In genomic region chr17:9238340-9239259, GRCh38 we compare ENCODE assay signal across 12 cellular contexts.
A peak's percentile ranks its signal among the peaks of the same experiment; 100 is the strongest.
DNase-seq lines count a peak whose midpoint lies in the region; ATAC-seq, FAIRE-seq and TF ChIP-seq lines count a peak whose summit lies in the region.
"Had no signal": no experiment of that assay in that cellular context is flagged by ENCODE, and none has a peak within 500 bp of the region (broad histone marks: within the 10 kb centered on the region; RNA-seq: fewer than 3 reads in every experiment).

No MANE protein-coding gene starts in this region.

- H3K9me3 Mint-ChIP-seq in activated B cell treated with CpG ODN at 0.5 μM for 24 hours: no peaks in the 10 kb centered on the region

- H3K4me1 ChIP-seq in right atrium auricular region (peaks cover 0 to 62% of the 10 kb centered on the region in 2 donors), upper lobe of left lung (peaks cover 16 to 24% (median 21%) of the 10 kb centered on the region in 4 donors)

- peaks cover 2% of the 10 kb centered on the region for H3K27me3 Mint-ChIP-seq in activated B cell treated with CpG ODN at 0.5 μM for 24 hours

- H3K9me3 ChIP-seq in right atrium auricular region (no peaks in the 10 kb centered on the region), upper lobe of left lung (no peaks in the 10 kb centered on the region)

- H3K4me3 ChIP-seq in right atrium auricular region (no peak overlapping the region), skin epidermis (peak overlapping the region in 1 of 7 experiments; percentile 20), upper lobe of left lung (peak overlapping the region in 1 of 4 donors; percentile 55)

- CTCF ChIA-PET in activated B cell treated with CpG ODN at 0.5 μM for 24 hours (lab: Charles Lee): no interaction called here

- DNase-seq in GM19239 (ENCODE audit: insufficient read length, low spot score) (no peak), activated B cell treated with CpG ODN at 0.5 μM for 24 hours (no peak), right atrium auricular region (ENCODE audit: low spot score) (no peak), NCI-H524 (lab: John Stamatoyannopoulos, UW) (no peak), upper lobe of left lung (no peak)
- no peak for DNase-seq in stimulated activated naive CD4-positive, alpha-beta T cell treated with Interleukin-2 at 50 U/mL for 16 hours (lab: John Stamatoyannopoulos, UW)
- DNase-seq: activated effector memory CD4-positive, alpha-beta T cell treated with anti-CD3 and anti-CD28 coated beads, Interleukin-2, amount 50 U/mL, for 16 hours; DND-41; T1000 had no signal

- peak overlapping the region; percentile 82 for H3K4me3 Mint-ChIP-seq in activated B cell treated with CpG ODN at 0.5 μM for 24 hours

- ATAC-seq in activated B cell treated with CpG ODN at 0.5 μM for 24 hours (ENCODE audit: low read depth): no peak
- ATAC-seq in HG02610 (IDR thresholded peaks at IDR 0.05; ENCODE audit: unreplicated experiment): no peak
- no peak for ATAC-seq in upper lobe of left lung (ENCODE audit: low FRiP score in 2 of 2)

- WGBS in upper lobe of left lung, 2 donors: 86 to 90% methylated on average over 11 to 13 of the region's 13 CpGs

- no peaks in the 10 kb centered on the region for H3K36me3 Mint-ChIP-seq in activated B cell treated with CpG ODN at 0.5 μM for 24 hours (ENCODE audit: low read depth)

- no peaks in the 10 kb centered on the region for H3K36me3 ChIP-seq in right atrium auricular region
- no peaks in the 10 kb centered on the region for H3K36me3 ChIP-seq in upper lobe of left lung

- POLR2A ChIA-PET in activated B cell treated with CpG ODN at 0.5 μM for 24 hours (lab: Charles Lee): no interaction called here

- TF ChIP-seq EP300 in upper lobe of left lung (IDR thresholded peaks at IDR 0.05): no peak

- TF ChIP-seq CTCF in activated B cell treated with CpG ODN at 0.5 μM for 24 hours (IDR thresholded peaks at IDR 0.05) (no peak), right atrium auricular region (IDR thresholded peaks at IDR 0.05) (no peak), upper lobe of left lung (IDR thresholded peaks at IDR 0.05) (no peak)

- H3K27ac ChIP-seq in right atrium auricular region (peak overlapping the region; percentile 85 to 99), skin epidermis (peak overlapping the region in 12 of 21 experiments; percentile 25 to 99 (median 72)), upper lobe of left lung (peak overlapping the region in 2 of 4 donors; percentile 36 to 86)

- H3K4me1 Mint-ChIP-seq in activated B cell treated with CpG ODN at 0.5 μM for 24 hours: peaks cover 15% of the 10 kb centered on the region

- intact Hi-C loops in activated B cell treated with CpG ODN at 0.5 μM for 24 hours (cut with micrococcal nuclease): loop anchor here (5.0 kb wide), 1 partner anchor 36 kb away; no protein-coding TSS in a partner anchor

- TF ChIP-seq POLR2A in upper lobe of left lung (IDR thresholded peaks at IDR 0.05): no peak

- H3K27ac Mint-ChIP-seq in activated B cell treated with CpG ODN at 0.5 μM for 24 hours: no peak overlapping the region

- H3K27me3 ChIP-seq in right atrium auricular region: no peaks in the 10 kb centered on the region
- H3K27me3 ChIP-seq in upper lobe of left lung: no peaks in the 10 kb centered on the region

- FAIRE-seq in GM19239 (lab: Jason Lieb, UNC): peak; percentile 21
- FAIRE-seq: keratinocyte had no signal
